In the genomic region with DNA sequence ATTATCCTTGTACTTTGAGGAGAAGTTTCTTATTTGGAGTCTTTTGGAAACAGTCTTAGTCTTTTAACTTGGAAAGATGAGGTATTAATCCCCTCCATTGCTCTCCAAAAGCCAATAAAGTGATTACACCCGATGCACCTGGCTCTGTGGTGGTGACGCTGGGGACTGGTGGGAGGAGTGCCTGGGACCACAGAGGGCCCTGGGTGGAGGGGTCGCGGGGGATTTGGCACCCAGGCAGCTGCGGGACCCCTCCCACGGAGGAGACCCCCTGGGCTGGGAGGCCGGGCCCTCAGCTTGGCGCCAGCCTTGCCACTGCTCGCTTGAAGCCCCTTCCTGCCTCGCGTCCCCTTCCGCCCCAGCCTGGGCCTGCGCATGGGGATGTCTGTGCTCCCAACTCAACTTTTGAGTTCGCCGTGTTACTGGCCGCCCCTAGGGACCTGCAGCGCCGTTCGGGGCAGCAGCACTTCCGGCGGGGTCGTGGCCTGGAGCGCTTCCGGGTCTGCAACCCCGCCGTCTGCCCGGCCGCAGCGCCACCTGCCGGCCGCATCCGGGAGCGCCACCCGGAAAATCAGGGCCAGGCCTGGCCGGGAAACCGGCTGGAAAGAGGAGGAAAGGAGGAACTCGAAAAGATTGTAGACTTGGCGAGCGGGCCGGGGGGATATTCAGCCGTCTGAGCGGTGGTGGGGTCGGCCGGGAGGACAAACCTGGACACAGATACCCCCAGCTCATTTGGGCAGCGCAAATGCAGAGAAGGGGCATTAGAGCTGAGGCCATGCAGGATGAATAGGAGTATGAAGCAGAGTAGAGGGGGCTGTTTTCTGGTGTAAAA, we compare ENCODE assay signal across 1 cellular context.
TF ChIP-seq lines count a peak whose summit lies in the region.

No MANE protein-coding gene starts in this region.

TF ChIP-seq in neural cell, 6 proteins besides CTCF, POLR2A, EP300 and RAD21 (continued from another document):
- no peak for TF ChIP-seq REST (IDR thresholded peaks at IDR 0.05; ENCODE audit: borderline replicate concordance)
